In genomic region chr6:17650910-17651309, GRCh38 we compare ENCODE assay signal across 21 cellular contexts.
"Had no signal": no experiment of that assay in that cellular context is flagged by ENCODE, and none has a peak within 500 bp of the region (broad histone marks: within the 10 kb centered on the region; RNA-seq: fewer than 3 reads in every experiment).

No MANE protein-coding gene starts in this region.

- H3K27me3 ChIP-seq: breast epithelium, esophagus muscularis mucosa, gastroesophageal sphincter, heart left ventricle, neural progenitor cell, testis, upper lobe of left lung had no signal

- H3K4me3 ChIP-seq: breast epithelium, esophagus muscularis mucosa, gastroesophageal sphincter, heart left ventricle, neural progenitor cell, testis, upper lobe of left lung had no signal

- DNase-seq: activated CD4-positive, CD25-positive, alpha-beta regulatory T cell treated with anti-CD3 and anti-CD28 coated beads, Interleukin-2, amount 50 U/mL, for 72 hours; activated gamma-delta T cell; effector memory CD4-positive, alpha-beta T cell; heart left ventricle; islet precursor cell; left cardiac atrium; retina; stimulated activated CD4-positive, alpha-beta T cell treated with anti-CD3 and anti-CD28 coated beads, Interleukin-2, amount 100 ng/mL, for 48 hours; stimulated activated CD8-positive, alpha-beta memory T cell treated with anti-CD3 and anti-CD28 coated beads, Interleukin-4, amount 100 ng/mL, for 48 hours; stimulated activated naive B cell treated with anti-CD40 and anti-IgM and Interleukin-4, amounts not matched to agents 10 μg/mL and 1 μg/mL and 100 μg/mL, for 72 hours; SW 1271; T-helper 17 cell; testis; upper lobe of left lung had no signal

- H3K27ac Mint-ChIP-seq: activated naive CD4-positive, alpha-beta T cell treated with anti-CD3 and anti-CD28 coated beads, Interleukin-2, amount 50 U/mL, for 24 hours; activated T-helper 1 cell treated with anti-CD3 and anti-CD28 coated beads, Interleukin-12 subunit alpha, Interleukin-12 subunit beta, Interleukin-2, Interleukin-4 antibody, amounts not matched to agents 30 ng/mL and 10 ng/mL and 1 ng/mL, durations not matched to agents 14 hours and 24 hours and 36 hours; neural progenitor cell had no signal

- H3K9me3 Mint-ChIP-seq: activated naive CD4-positive, alpha-beta T cell treated with anti-CD3 and anti-CD28 coated beads, Interleukin-2, amount 50 U/mL, for 24 hours; activated T-helper 1 cell treated with anti-CD3 and anti-CD28 coated beads, Interleukin-12 subunit alpha, Interleukin-12 subunit beta, Interleukin-2, Interleukin-4 antibody, amounts not matched to agents 30 ng/mL and 10 ng/mL and 1 ng/mL, durations not matched to agents 14 hours and 24 hours and 36 hours; central memory CD8-positive, alpha-beta T cell; neural progenitor cell; stimulated activated naive B cell treated with anti-CD40 and anti-IgM and Interleukin-4, amounts not matched to agents 10 μg/mL and 1 μg/mL and 100 μg/mL, for 72 hours had no signal

- H3K27me3 Mint-ChIP-seq: activated naive CD4-positive, alpha-beta T cell treated with anti-CD3 and anti-CD28 coated beads, Interleukin-2, amount 50 U/mL, for 24 hours; central memory CD8-positive, alpha-beta T cell; stimulated activated naive B cell treated with anti-CD40 and anti-IgM and Interleukin-4, amounts not matched to agents 10 μg/mL and 1 μg/mL and 100 μg/mL, for 72 hours; T-helper 17 cell had no signal

- H3K4me1 Mint-ChIP-seq: neural progenitor cell had no signal

- H3K4me3 Mint-ChIP-seq: activated naive CD4-positive, alpha-beta T cell treated with anti-CD3 and anti-CD28 coated beads, Interleukin-2, amount 50 U/mL, for 24 hours; activated T-helper 1 cell treated with anti-CD3 and anti-CD28 coated beads, Interleukin-12 subunit alpha, Interleukin-12 subunit beta, Interleukin-2, Interleukin-4 antibody, amounts not matched to agents 30 ng/mL and 10 ng/mL and 1 ng/mL, durations not matched to agents 14 hours and 24 hours and 36 hours; central memory CD8-positive, alpha-beta T cell; neural progenitor cell; stimulated activated naive B cell treated with anti-CD40 and anti-IgM and Interleukin-4, amounts not matched to agents 10 μg/mL and 1 μg/mL and 100 μg/mL, for 72 hours; T-helper 17 cell had no signal

- H3K27ac ChIP-seq: esophagus muscularis mucosa, gastroesophageal sphincter, heart left ventricle, neural progenitor cell, testis, upper lobe of left lung had no signal
